ENCODE assay signal across 8 cellular contexts in genomic region chr17:409308-409847, GRCh38. TPM values are rescaled to one million over a fixed set of nuclear protein-coding genes. Genes with fewer than 3 reads are reported as not detected.
DNase-seq lines count a peak whose midpoint lies in the region; ATAC-seq and TF ChIP-seq lines count a peak whose summit lies in the region.

No MANE protein-coding gene starts in this region.

- H3K36me3 ChIP-seq in adipocyte (ENCODE audit: control insufficient read depth, insufficient read depth, low read length, severe bottlenecking) (peaks cover 6% of the 10 kb centered on the region), left lung (no peaks in the 10 kb centered on the region), testis (ENCODE audit: low read depth, missing control alignments) (no peaks in the 10 kb centered on the region)

- peak overlapping the region; percentile 90 for H3K27ac Mint-ChIP-seq in activated CD4-positive, alpha-beta T cell treated with anti-CD3 and anti-CD28 coated beads, Interleukin-2, amount 10 ng/mL, durations not matched to agents 7 days and 5 days

- peaks cover 52% of the 10 kb centered on the region for H3K4me1 Mint-ChIP-seq in activated CD4-positive, alpha-beta T cell treated with anti-CD3 and anti-CD28 coated beads, Interleukin-2, amount 10 ng/mL, durations not matched to agents 7 days and 5 days

- H3K9ac ChIP-seq in adipocyte (ENCODE audit: low read length) = peak overlapping the region; percentile 82

- intact Hi-C loops in left lung (cut with DNase I) = no loop called here
- intact Hi-C loops in testis (cut with DNase I; ENCODE audit: low total_unique reads) = no loop called here

- peak overlapping the region; percentile 80 for H3K4me3 Mint-ChIP-seq in activated CD4-positive, alpha-beta T cell treated with anti-CD3 and anti-CD28 coated beads, Interleukin-2, amount 10 ng/mL, durations not matched to agents 7 days and 5 days

- no peaks in the 10 kb centered on the region for H3K27me3 Mint-ChIP-seq in activated CD4-positive, alpha-beta T cell treated with anti-CD3 and anti-CD28 coated beads, Interleukin-2, amount 10 ng/mL, durations not matched to agents 7 days and 5 days

- H3K4me3 ChIP-seq in adipocyte (ENCODE audit: low read length) (peak overlapping the region; percentile 80), left lung (peak overlapping the region; percentile 21 to 85), testis (peak overlapping the region; percentile 42 to 56)

- CTCF ChIA-PET in activated CD4-positive, alpha-beta T cell treated with anti-CD3 and anti-CD28 coated beads, Interleukin-2, amount 10 ng/mL, durations not matched to agents 7 days and 5 days (lab: Charles Lee) = no interaction called here

- H3K27ac ChIP-seq in left lung (peak overlapping the region; percentile 39 to 90), testis (peak overlapping the region in 1 of 2 donors; percentile 57)

- no peaks in the 10 kb centered on the region for H3K9me3 Mint-ChIP-seq in activated CD4-positive, alpha-beta T cell treated with anti-CD3 and anti-CD28 coated beads, Interleukin-2, amount 10 ng/mL, durations not matched to agents 7 days and 5 days

- H3K27me3 ChIP-seq in adipocyte (replicated peaks; ENCODE audit: control insufficient read depth, insufficient read depth, low read length) (no peaks in the 10 kb centered on the region), left lung (no peaks in the 10 kb centered on the region), testis (no peaks in the 10 kb centered on the region)

- no peak for DNase-seq in activated CD4-positive, alpha-beta T cell treated with anti-CD3 and anti-CD28 coated beads, Interleukin-2, amount 10 ng/mL, durations not matched to agents 7 days and 5 days
- DNase-seq in activated CD4-positive, alpha-beta T cell treated with anti-CD3 and anti-CD28 coated beads, Interleukin-2, amount 50 U/mL, for 4 hours = no peak
- no peak for DNase-seq in adipocyte (ENCODE audit: low read depth)
- DNase-seq in left lung = no peak
- no peak for DNase-seq in testis
- no peak for DNase-seq in superior temporal gyrus (ENCODE audit: extremely low spot score)

- WGBS in testis, 2 donors = 46 to 55% methylated on average over 16 of the region's 16 CpGs

- POLR2A ChIA-PET in activated CD4-positive, alpha-beta T cell treated with anti-CD3 and anti-CD28 coated beads, Interleukin-2, amount 10 ng/mL, durations not matched to agents 7 days and 5 days (lab: Charles Lee) = no interaction called here

- TF ChIP-seq POLR2A in testis (IDR thresholded peaks at IDR 0.05) = no peak

- ATAC-seq in left lung = no peak
- ATAC-seq in GM19324 (IDR thresholded peaks at IDR 0.05; ENCODE audit: low FRiP score, unreplicated experiment) = no peak
- no peak for ATAC-seq in GM19467 (IDR thresholded peaks at IDR 0.05; ENCODE audit: unreplicated experiment)

- TF ChIP-seq CTCF in left lung (IDR thresholded peaks at IDR 0.05) (no peak), testis (IDR thresholded peaks at IDR 0.05) (no peak)

- H3K36me3 Mint-ChIP-seq in activated CD4-positive, alpha-beta T cell treated with anti-CD3 and anti-CD28 coated beads, Interleukin-2, amount 10 ng/mL, durations not matched to agents 7 days and 5 days (ENCODE audit: low read depth) = peaks cover 39% of the 10 kb centered on the region

- H3K9me3 ChIP-seq in adipocyte (ENCODE audit: control insufficient read depth, low read length) (no peaks in the 10 kb centered on the region), left lung (no peaks in the 10 kb centered on the region), testis (no peaks in the 10 kb centered on the region)

- H3K4me1 ChIP-seq in adipocyte (ENCODE audit: control insufficient read depth, insufficient read depth, low read length) = peaks cover 24% of the 10 kb centered on the region
- H3K4me1 ChIP-seq in left lung = peaks cover 0 to 38% of the 10 kb centered on the region in 2 donors
- peaks cover 9% of the 10 kb centered on the region for H3K4me1 ChIP-seq in testis

RNA-seq across cellular contexts. Expression of gene RFLNB, which starts 36.4 kb away (rescaled TPM):
- 100 to 1,000 TPM in 1 of 2 experiments, 10 to 100 TPM in 1; 93.4 to 101 TPM for total RNA-seq in activated CD4-positive, alpha-beta T cell treated with anti-CD3 and anti-CD28 coated beads, Interleukin-2, amount 10 ng/mL, durations not matched to agents 7 days and 5 days
- total RNA-seq in left lung = 10 to 100 TPM; 11.5 to 21.0 TPM
- total RNA-seq in testis = 1 to 10 TPM; 4.6 to 8.4 TPM
- 8.6 TPM for polyA plus RNA-seq in testis (ENCODE audit: insufficient read depth, low read depth, low replicate concordance)

RNA-seq across cellular contexts. Expression of gene RPH3AL, which starts 56.8 kb away (rescaled TPM):
- 1 to 10 TPM; 3.2 to 4.6 TPM for total RNA-seq in activated CD4-positive, alpha-beta T cell treated with anti-CD3 and anti-CD28 coated beads, Interleukin-2, amount 10 ng/mL, durations not matched to agents 7 days and 5 days
- total RNA-seq in left lung (10 to 100 TPM; 44.7 to 57.1 TPM), testis (10 to 100 TPM in 1 of 2 donors, 1 to 10 TPM in 1; 6.5 to 13.5 TPM)
- polyA plus RNA-seq in testis (ENCODE audit: insufficient read depth, low read depth, low replicate concordance) = 4.4 TPM

Comparison
In these comparisons a context has a peak if more than half of its experiments do, and no peak if none do; other contexts are left out.
1. RNA of gene RFLNB, which starts 36.4 kb away (total RNA-seq): 93.4 to 101 TPM in activated CD4-positive, alpha-beta T cell treated with anti-CD3 and anti-CD28 coated beads, Interleukin-2, amount 10 ng/mL, durations not matched to agents 7 days and 5 days; 11.5 to 21.0 TPM in left lung and 4.6 to 8.4 TPM in testis; every median in the first group is over 4 times any median in the second.
2. Peak in every context shown above with its lines, with median percentiles within 50 percentile points of each other: H3K4me3 ChIP-seq.